ENCODE assay signal across 22 cellular contexts in the genomic region with DNA sequence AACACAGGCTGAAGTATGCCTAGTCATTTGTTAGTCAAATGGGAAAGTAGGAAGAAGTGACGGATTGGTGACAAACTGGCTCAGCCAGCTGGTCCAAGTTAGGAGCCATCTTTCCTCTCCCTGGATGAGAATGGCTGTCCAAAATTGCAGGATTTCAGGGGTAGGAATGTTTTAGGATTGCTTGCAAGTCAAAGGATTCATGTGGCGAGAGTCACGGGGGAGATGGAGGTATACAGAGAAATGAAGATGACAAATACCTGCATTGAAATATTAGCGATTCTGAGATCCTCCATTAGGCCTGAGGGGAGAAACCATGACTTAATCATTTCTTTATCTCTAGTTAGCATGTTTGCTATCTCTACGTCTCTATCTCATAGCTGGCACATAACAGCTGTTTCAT.
"Had no signal": no experiment of that assay in that cellular context is flagged by ENCODE, and none has a peak within 500 bp of the region (broad histone marks: within the 10 kb centered on the region; RNA-seq: fewer than 3 reads in every experiment).

No MANE protein-coding gene starts in this region.

- H3K4me3 Mint-ChIP-seq: immature natural killer cell; naive thymus-derived CD8-positive, alpha-beta T cell; nephron; neural crest cell; stimulated activated naive B cell treated with anti-CD40 and anti-IgM and Interleukin-4, amounts not matched to agents 10 μg/mL and 1 μg/mL and 100 μg/mL, for 72 hours had no signal

- H3K9me3 Mint-ChIP-seq: immature natural killer cell; naive thymus-derived CD8-positive, alpha-beta T cell; nephron; neural crest cell had no signal

- FAIRE-seq: islet of Langerhans had no signal

- H3K27me3 Mint-ChIP-seq: progenitor cell of endocrine pancreas had no signal

- H3K4me1 Mint-ChIP-seq: immature natural killer cell, nephron, neural crest cell had no signal

- H3K27ac Mint-ChIP-seq: immature natural killer cell; nephron; progenitor cell of endocrine pancreas; stimulated activated naive B cell treated with anti-CD40 and anti-IgM and Interleukin-4, amounts not matched to agents 10 μg/mL and 1 μg/mL and 100 μg/mL, for 72 hours had no signal

- H3K36me3 Mint-ChIP-seq: immature natural killer cell; naive thymus-derived CD8-positive, alpha-beta T cell; stimulated activated naive B cell treated with anti-CD40 and anti-IgM and Interleukin-4, amounts not matched to agents 10 μg/mL and 1 μg/mL and 100 μg/mL, for 72 hours had no signal

- DNase-seq: heart left ventricle; hypothalamus; immature natural killer cell; left ventricle myocardium inferior; naive thymus-derived CD8-positive, alpha-beta T cell; nucleus accumbens; right lobe of liver; stimulated activated CD4-positive, alpha-beta T cell treated with anti-CD3 and anti-CD28 coated beads, Interleukin-12 subunit alpha, Interleukin-12 subunit beta, amount 100 ng/mL, for 4 hours; stimulated activated CD4-positive, alpha-beta T cell treated with anti-CD3 and anti-CD28 coated beads, Interleukin-15, amount 100 ng/mL, for 24 hours; stimulated activated CD4-positive, alpha-beta T cell treated with anti-CD3 and anti-CD28 coated beads, Interleukin-2, amount 100 ng/mL, for 24 hours; stimulated activated CD4-positive, alpha-beta T cell treated with anti-CD3 and anti-CD28 coated beads, Interleukin-4, amount 100 ng/mL, for 1 hour; stimulated activated naive B cell treated with anti-CD40 and anti-IgM and Interleukin-4, amounts not matched to agents 10 μg/mL and 1 μg/mL and 100 μg/mL, for 72 hours; stimulated activated naive CD8-positive, alpha-beta T cell treated with anti-CD3 and anti-CD28 coated beads, Interleukin-15, Interleukin-2, amounts not matched to agents 100 U/mL and 50 U/mL, for 24 hours; stomach; testis; thyroid gland; transverse colon; uterus had no signal
